Comparison of ENCODE assay signal across 1 cellular context in genomic region chr22:23772315-23773246, GRCh38.
TF ChIP-seq lines count a peak whose summit lies in the region.

Gene MMP11, plus strand, starts transcription at chr22:23772849. Its CDS starts 22 bp downstream, at chr22:23772871.

TF ChIP-seq in GM12878, 131 proteins besides CTCF, POLR2A, EP300 and RAD21 (continued from another document):
- TF ChIP-seq NKRF (conservative IDR thresholded peaks at IDR 0.05) (peak; percentile 69; the same call in 1 of the 2 replicates), KAT2A (conservative IDR thresholded peaks at IDR 0.05; ENCODE audit: control insufficient read depth, low read depth, low read length) (no peak), IRF4 (IDR thresholded peaks at IDR 0.05; ENCODE audit: low read depth, low read length) (no peak)
